ENCODE assay signal across 1 cellular context in genomic region chr1:3211996-3212395, GRCh38.
TF ChIP-seq lines count a peak whose summit lies in the region.

No MANE protein-coding gene starts in this region.

TF ChIP-seq in IMR-90, 13 proteins besides CTCF, POLR2A, EP300 and RAD21 (continued from another document):
- no peak for TF ChIP-seq USF2 (IDR thresholded peaks at IDR 0.05; ENCODE audit: low read depth, low read length)
- no peak for TF ChIP-seq RCOR1 (IDR thresholded peaks at IDR 0.05; ENCODE audit: insufficient replicate concordance, low read length)
- no peak for TF ChIP-seq CEBPB (IDR thresholded peaks at IDR 0.05; ENCODE audit: low read depth, low read length)
- no peak for TF ChIP-seq NFE2L2 (IDR thresholded peaks at IDR 0.05; ENCODE audit: low read depth, low read length)
- no peak for TF ChIP-seq MXI1 (IDR thresholded peaks at IDR 0.05; ENCODE audit: borderline replicate concordance, low read depth, low read length)
- TF ChIP-seq SMC3 (IDR thresholded peaks at IDR 0.05; ENCODE audit: low read depth, low read length), result no peak
- no peak for TF ChIP-seq MAZ (IDR thresholded peaks at IDR 0.05; ENCODE audit: borderline replicate concordance, low read depth, low read length)
- TF ChIP-seq MAFK (IDR thresholded peaks at IDR 0.05; ENCODE audit: low read depth, low read length), result no peak
- TF ChIP-seq CHD1 (IDR thresholded peaks at IDR 0.05; ENCODE audit: low read depth, low read length), result no peak
- no peak for TF ChIP-seq FOS (IDR thresholded peaks at IDR 0.05; ENCODE audit: low read depth, low read length)
- no peak for TF ChIP-seq RFX5 (IDR thresholded peaks at IDR 0.05; ENCODE audit: low read depth, low read length)
- TF ChIP-seq ELK1 (IDR thresholded peaks at IDR 0.05; ENCODE audit: borderline replicate concordance, low read depth, low read length), result no peak
